In the genomic region with DNA sequence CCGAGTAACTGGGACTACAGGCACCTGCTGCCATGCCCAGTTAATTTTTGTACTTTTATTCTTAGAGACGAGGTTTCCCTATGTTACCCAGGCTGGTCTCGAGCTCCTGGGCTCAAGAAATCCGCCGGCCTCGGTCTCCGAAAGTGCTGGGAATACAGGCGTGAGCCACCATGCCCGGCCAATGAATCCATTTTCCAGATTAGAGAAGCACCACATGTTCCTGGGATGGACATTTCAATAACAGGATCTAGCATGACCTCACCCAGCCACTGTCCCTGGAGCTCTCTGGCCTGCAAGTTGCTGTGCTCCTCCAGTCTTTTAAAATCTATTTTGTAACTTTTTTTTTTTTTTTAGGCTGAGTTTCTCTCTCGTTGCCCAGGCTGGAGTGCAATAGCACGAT, we compare ENCODE assay signal across 1 cellular context.
TF ChIP-seq lines count a peak whose summit lies in the region.

No MANE protein-coding gene starts in this region.

TF ChIP-seq in SK-N-SH, 30 proteins besides CTCF, POLR2A, EP300 and RAD21 (continued from another document):
- TF ChIP-seq, protein P1, sequence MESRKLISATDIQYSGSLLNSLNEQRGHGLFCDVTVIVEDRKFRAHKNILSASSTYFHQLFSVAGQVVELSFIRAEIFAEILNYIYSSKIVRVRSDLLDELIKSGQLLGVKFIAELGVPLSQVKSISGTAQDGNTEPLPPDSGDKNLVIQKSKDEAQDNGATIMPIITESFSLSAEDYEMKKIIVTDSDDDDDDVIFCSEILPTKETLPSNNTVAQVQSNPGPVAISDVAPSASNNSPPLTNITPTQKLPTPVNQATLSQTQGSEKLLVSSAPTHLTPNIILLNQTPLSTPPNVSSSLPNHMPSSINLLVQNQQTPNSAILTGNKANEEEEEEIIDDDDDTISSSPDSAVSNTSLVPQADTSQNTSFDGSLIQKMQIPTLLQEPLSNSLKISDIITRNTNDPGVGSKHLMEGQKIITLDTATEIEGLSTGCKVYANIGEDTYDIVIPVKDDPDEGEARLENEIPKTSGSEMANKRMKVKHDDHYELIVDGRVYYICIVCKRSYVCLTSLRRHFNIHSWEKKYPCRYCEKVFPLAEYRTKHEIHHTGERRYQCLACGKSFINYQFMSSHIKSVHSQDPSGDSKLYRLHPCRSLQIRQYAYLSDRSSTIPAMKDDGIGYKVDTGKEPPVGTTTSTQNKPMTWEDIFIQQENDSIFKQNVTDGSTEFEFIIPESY (IDR thresholded peaks at IDR 0.05; ENCODE audit: borderline replicate concordance, low read depth): no peak
- TF ChIP-seq, protein P2, sequence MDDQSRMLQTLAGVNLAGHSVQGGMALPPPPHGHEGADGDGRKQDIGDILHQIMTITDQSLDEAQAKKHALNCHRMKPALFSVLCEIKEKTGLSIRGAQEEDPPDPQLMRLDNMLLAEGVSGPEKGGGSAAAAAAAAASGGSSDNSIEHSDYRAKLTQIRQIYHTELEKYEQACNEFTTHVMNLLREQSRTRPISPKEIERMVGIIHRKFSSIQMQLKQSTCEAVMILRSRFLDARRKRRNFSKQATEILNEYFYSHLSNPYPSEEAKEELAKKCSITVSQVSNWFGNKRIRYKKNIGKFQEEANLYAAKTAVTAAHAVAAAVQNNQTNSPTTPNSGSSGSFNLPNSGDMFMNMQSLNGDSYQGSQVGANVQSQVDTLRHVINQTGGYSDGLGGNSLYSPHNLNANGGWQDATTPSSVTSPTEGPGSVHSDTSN (IDR thresholded peaks at IDR 0.05): no peak
- TF ChIP-seq CHD2 (IDR thresholded peaks at IDR 0.05; ENCODE audit: low read length, partially characterized antibody): no peak
- TF ChIP-seq, protein P3, sequence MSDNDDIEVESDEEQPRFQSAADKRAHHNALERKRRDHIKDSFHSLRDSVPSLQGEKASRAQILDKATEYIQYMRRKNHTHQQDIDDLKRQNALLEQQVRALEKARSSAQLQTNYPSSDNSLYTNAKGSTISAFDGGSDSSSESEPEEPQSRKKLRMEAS (IDR thresholded peaks at IDR 0.05; ENCODE audit: low read depth): no peak
- no peak for TF ChIP-seq MEF2A (IDR thresholded peaks at IDR 0.05; ENCODE audit: borderline replicate concordance, low read depth)
- TF ChIP-seq, protein P4, sequence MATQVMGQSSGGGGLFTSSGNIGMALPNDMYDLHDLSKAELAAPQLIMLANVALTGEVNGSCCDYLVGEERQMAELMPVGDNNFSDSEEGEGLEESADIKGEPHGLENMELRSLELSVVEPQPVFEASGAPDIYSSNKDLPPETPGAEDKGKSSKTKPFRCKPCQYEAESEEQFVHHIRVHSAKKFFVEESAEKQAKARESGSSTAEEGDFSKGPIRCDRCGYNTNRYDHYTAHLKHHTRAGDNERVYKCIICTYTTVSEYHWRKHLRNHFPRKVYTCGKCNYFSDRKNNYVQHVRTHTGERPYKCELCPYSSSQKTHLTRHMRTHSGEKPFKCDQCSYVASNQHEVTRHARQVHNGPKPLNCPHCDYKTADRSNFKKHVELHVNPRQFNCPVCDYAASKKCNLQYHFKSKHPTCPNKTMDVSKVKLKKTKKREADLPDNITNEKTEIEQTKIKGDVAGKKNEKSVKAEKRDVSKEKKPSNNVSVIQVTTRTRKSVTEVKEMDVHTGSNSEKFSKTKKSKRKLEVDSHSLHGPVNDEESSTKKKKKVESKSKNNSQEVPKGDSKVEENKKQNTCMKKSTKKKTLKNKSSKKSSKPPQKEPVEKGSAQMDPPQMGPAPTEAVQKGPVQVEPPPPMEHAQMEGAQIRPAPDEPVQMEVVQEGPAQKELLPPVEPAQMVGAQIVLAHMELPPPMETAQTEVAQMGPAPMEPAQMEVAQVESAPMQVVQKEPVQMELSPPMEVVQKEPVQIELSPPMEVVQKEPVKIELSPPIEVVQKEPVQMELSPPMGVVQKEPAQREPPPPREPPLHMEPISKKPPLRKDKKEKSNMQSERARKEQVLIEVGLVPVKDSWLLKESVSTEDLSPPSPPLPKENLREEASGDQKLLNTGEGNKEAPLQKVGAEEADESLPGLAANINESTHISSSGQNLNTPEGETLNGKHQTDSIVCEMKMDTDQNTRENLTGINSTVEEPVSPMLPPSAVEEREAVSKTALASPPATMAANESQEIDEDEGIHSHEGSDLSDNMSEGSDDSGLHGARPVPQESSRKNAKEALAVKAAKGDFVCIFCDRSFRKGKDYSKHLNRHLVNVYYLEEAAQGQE (IDR thresholded peaks at IDR 0.05; ENCODE audit: low read depth, low read length): no peak
